Comparison of ENCODE assay signal across 8 cellular contexts in the genomic region with DNA sequence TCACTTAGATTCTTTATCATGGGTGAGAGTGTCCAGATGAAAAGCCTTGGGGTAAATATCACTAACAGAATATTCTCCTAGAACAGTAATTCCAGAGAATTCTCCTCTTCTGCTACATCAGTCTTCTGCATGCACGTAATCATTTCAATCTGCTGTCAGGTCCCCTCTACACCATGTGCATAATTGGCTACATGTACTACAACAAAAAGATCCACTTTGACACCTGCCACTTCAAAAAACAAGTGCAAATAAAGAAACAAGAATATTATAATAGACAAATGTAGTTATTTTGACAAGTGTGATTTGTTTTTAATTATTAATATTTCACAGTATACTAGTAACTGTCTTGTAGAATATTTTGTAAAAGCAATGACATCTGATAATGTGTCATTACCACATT.
"Had no signal": no experiment of that assay in that cellular context is flagged by ENCODE, and none has a peak within 500 bp of the region (broad histone marks: within the 10 kb centered on the region; RNA-seq: fewer than 3 reads in every experiment).

No MANE protein-coding gene starts in this region.

- H3K4me1 ChIP-seq: HAP-1 had no signal

- DNase-seq: GM23248, GOT3, H7, HFFc6 had no signal

- FAIRE-seq: HepG2 had no signal

- H3K9ac ChIP-seq: GM23248 had no signal

- ATAC-seq: HCT116, HepG2 had no signal

- H2AFZ ChIP-seq: GM23248 had no signal

- H3K9me3 ChIP-seq: HAP-1 had no signal

- H3K27ac ChIP-seq: GM23248, HL-60 had no signal

- H3K4me3 ChIP-seq: GM23248, HAP-1 had no signal

- H3K36me3 ChIP-seq: HAP-1 had no signal
